ENCODE assay signal across 23 cellular contexts in the genomic region with DNA sequence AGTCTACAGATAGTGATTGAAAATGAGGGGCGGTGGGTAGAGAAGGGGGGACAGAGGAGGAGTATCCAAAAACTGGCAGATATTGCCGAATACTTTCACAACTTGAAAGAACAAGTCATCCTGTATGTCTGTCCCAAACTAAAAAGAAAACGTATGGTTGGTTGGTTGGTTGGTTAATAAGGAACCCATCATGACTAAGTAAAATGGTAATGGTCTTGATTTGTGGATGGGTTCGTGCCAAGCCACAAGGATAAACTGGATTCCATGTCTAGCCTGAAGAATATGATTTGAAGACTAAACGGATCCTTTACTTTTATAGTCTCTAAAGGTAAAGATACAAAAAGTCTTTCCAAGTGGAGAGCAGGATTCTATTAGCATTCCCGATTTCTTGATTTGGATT.
A peak's percentile ranks its signal among the peaks of the same experiment; 100 is the strongest.
DNase-seq lines count a peak whose midpoint lies in the region; ATAC-seq, FAIRE-seq and TF ChIP-seq lines count a peak whose summit lies in the region.
"Had no signal": no experiment of that assay in that cellular context is flagged by ENCODE, and none has a peak within 500 bp of the region (broad histone marks: within the 10 kb centered on the region; RNA-seq: fewer than 3 reads in every experiment).

No MANE protein-coding gene starts in this region.

- 88% methylated on average over 6 of the region's 6 CpGs for WGBS in GM12878 (ENCODE audit: insufficient coverage, insufficient replicate concordance, low lambda C conversion rate, missing lambda C conversion rate)

- no peak overlapping the region for H3K4me3 ChIP-seq in GM12878
- H3K4me3 ChIP-seq in fibroblast of mammary gland (ENCODE audit: control insufficient read depth, low read depth, low read length): no peak overlapping the region
- H3K4me3 ChIP-seq: BLaER1, GM23338 had no signal

- TF ChIP-seq RAD21 in GM12878 (IDR thresholded peaks at IDR 0.05; ENCODE audit: insufficient read depth, low read depth, low read length): no peak

- peaks cover 0 to 2% of the 10 kb centered on the region in 2 experiments; a peak in 1 of 4 replicates for H3K36me3 ChIP-seq in GM12878 (ENCODE audit: control insufficient read depth in 2 of 2, insufficient read depth in 2 of 2, low read length in 1 of 2)

- no peaks in the 10 kb centered on the region for H3K79me2 ChIP-seq in GM12878 (ENCODE audit: control insufficient read depth, insufficient read depth, low read length)

- no peak overlapping the region for H3K4me2 ChIP-seq in GM12878 (ENCODE audit: control insufficient read depth, insufficient read depth)
- H3K4me2 ChIP-seq: BLaER1, GM23338 had no signal

- RAD21 ChIA-PET in GM12878 (lab: Charles Lee; ENCODE audit: unreplicated experiment): no interaction called here

- H3K9me3 ChIP-seq in GM12878 (replicated peaks; ENCODE audit: control insufficient read depth, insufficient read depth, low read length): no peaks in the 10 kb centered on the region
- H3K9me3 ChIP-seq: BLaER1 had no signal

- H3K4me1 ChIP-seq in GM12878 (ENCODE audit: control insufficient read depth, insufficient read depth, low read length): no peaks in the 10 kb centered on the region
- H3K4me1 ChIP-seq: BLaER1 had no signal

- in situ Hi-C loops in GM12878 (cut with MboI): no loop called here

- H3K27ac ChIP-seq in GM12878 (ENCODE audit: control insufficient read depth, insufficient read depth): no peak overlapping the region
- H3K27ac ChIP-seq: 22Rv1, BLaER1, C4-2B had no signal

- ATAC-seq in GM12878 (no peak), HG02884 (IDR thresholded peaks at IDR 0.05; ENCODE audit: unreplicated experiment) (no peak)
- ATAC-seq: GM23338, HCT116 had no signal

- H3K9ac ChIP-seq in GM12878 (ENCODE audit: control insufficient read depth, insufficient read depth, low read length): no peak overlapping the region
- H3K9ac ChIP-seq: BLaER1 had no signal

- SMC1A ChIA-PET in GM12878 (lab: Charles Lee; ENCODE audit: uncharacterized antibody, unreplicated experiment): no interaction called here

- peak; percentile 23 for DNase-seq in M059J (ENCODE audit: low read depth)
- DNase-seq in GM12878 (ENCODE audit: low read depth, low spot score): no peak
- DNase-seq in fibroblast of mammary gland (ENCODE audit: low read depth): peak; percentile 36
- DNase-seq in renal cortical epithelial cell (ENCODE audit: low read depth): peak; percentile 41
- no peak for DNase-seq in stimulated activated CD4-positive, alpha-beta T cell treated with anti-CD3 and anti-CD28 coated beads, Interleukin-15, amount 100 ng/mL, for 24 hours
- DNase-seq in erythroblast (lab: John Stamatoyannopoulos, UW): no peak
- no peak for DNase-seq in retina
- DNase-seq: CD4-positive, CD25-positive, alpha-beta regulatory T cell; CD8-positive, alpha-beta memory T cell; DMS 273 treated with DMSO at 0.1 percent for 48 hours; DMS79; EL; GDM1; H9 had no signal

- no peak overlapping the region for H2AFZ ChIP-seq in GM12878 (ENCODE audit: control insufficient read depth, low read depth, low read length)
- H2AFZ ChIP-seq: GM23338 had no signal

- no TSS peak for BruUV-seq in GM12878 (replicated peaks; lab: Mats Ljungman, UMichigan)

- TF ChIP-seq POLR2A in GM12878 (IDR thresholded peaks at IDR 0.05; ENCODE audit: low read depth, low read length): no peak
- TF ChIP-seq POLR2A in erythroblast (IDR thresholded peaks at IDR 0.05; ENCODE audit: low read length): no peak

- POLR2A ChIA-PET in GM12878 (lab: Charles Lee): no interaction called here

- FAIRE-seq in GM12878 (lab: Jason Lieb, UNC): peak; percentile 47
- FAIRE-seq: A204.1, D721Med, GM18507 had no signal

- no peak for TF ChIP-seq EP300 in GM12878 (IDR thresholded peaks at IDR 0.05; ENCODE audit: borderline replicate concordance in 1 of 2, control insufficient read depth in 1 of 2, low read depth in 2 of 2, low read length in 2 of 2)

- CTCF ChIA-PET in GM12878 (lab: Yijun Ruan, JAX): no interaction called here

- no peaks in the 10 kb centered on the region for H4K20me1 ChIP-seq in GM12878 (ENCODE audit: control insufficient read depth, insufficient read depth)
- H4K20me1 ChIP-seq: BLaER1 had no signal

- intact Hi-C loops in GM12878 (cut with micrococcal nuclease; ENCODE audit: unreplicated experiment): no loop called here

- no peaks in the 10 kb centered on the region for H3K27me3 ChIP-seq in GM12878 (replicated peaks in 1 of 2; ENCODE audit: control insufficient read depth in 2 of 2, insufficient read depth in 2 of 2, low read length in 1 of 2)
- H3K27me3 ChIP-seq: BLaER1 had no signal

- TF ChIP-seq CTCF in GM12878 (IDR thresholded peaks at IDR 0.05 in 2 of 3, conservative IDR thresholded peaks at IDR 0.05 in 1 of 3; ENCODE audit: control insufficient read depth in 2 of 3, extremely low read depth in 1 of 3, insufficient read depth in 1 of 3, low read depth in 3 of 3, low read length in 3 of 3): no peak
- no peak for TF ChIP-seq CTCF in fibroblast of mammary gland (conservative IDR thresholded peaks at IDR 0.05; ENCODE audit: control insufficient read depth, insufficient read depth, low read depth, low read length)

TF ChIP-seq in GM12878, 131 proteins besides CTCF, POLR2A, EP300 and RAD21:
- TF ChIP-seq IKZF1 (conservative IDR thresholded peaks at IDR 0.05) (no peak), TCF12 (IDR thresholded peaks at IDR 0.05; ENCODE audit: low read depth, low read length) (no peak), STAT3 (IDR thresholded peaks at IDR 0.05; ENCODE audit: low read depth, low read length) (no peak), NFIC (IDR thresholded peaks at IDR 0.05; ENCODE audit: low read depth, low read length) (no peak), GABPA (IDR thresholded peaks at IDR 0.05; ENCODE audit: low read depth) (no peak), MTA3 (IDR thresholded peaks at IDR 0.05; ENCODE audit: borderline replicate concordance, low read length) (no peak)
- TF ChIP-seq, protein P1, sequence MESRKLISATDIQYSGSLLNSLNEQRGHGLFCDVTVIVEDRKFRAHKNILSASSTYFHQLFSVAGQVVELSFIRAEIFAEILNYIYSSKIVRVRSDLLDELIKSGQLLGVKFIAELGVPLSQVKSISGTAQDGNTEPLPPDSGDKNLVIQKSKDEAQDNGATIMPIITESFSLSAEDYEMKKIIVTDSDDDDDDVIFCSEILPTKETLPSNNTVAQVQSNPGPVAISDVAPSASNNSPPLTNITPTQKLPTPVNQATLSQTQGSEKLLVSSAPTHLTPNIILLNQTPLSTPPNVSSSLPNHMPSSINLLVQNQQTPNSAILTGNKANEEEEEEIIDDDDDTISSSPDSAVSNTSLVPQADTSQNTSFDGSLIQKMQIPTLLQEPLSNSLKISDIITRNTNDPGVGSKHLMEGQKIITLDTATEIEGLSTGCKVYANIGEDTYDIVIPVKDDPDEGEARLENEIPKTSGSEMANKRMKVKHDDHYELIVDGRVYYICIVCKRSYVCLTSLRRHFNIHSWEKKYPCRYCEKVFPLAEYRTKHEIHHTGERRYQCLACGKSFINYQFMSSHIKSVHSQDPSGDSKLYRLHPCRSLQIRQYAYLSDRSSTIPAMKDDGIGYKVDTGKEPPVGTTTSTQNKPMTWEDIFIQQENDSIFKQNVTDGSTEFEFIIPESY (IDR thresholded peaks at IDR 0.05): no peak

Comparison
In these comparisons a context has a peak if more than half of its experiments do, and no peak if none do; other contexts are left out.
1. DNase-seq: peak in M059J (single experiment), fibroblast of mammary gland (single experiment) and renal cortical epithelial cell (single experiment); none in GM12878 (single experiment), stimulated activated CD4-positive, alpha-beta T cell treated with anti-CD3 and anti-CD28 coated beads, Interleukin-15, amount 100 ng/mL, for 24 hours (single experiment), erythroblast (0 of 2) and retina (single experiment).